26 cellular contexts compared by ENCODE assay signal in genomic region chr3:154548341-154548740, GRCh38.
"Had no signal": no experiment of that assay in that cellular context is flagged by ENCODE, and none has a peak within 500 bp of the region (broad histone marks: within the 10 kb centered on the region; RNA-seq: fewer than 3 reads in every experiment).

No MANE protein-coding gene starts in this region.

- H3K79me2 ChIP-seq: hepatocyte had no signal

- H3K36me3 ChIP-seq: colonic mucosa, left lung, stomach, suprapubic skin, tibial nerve had no signal

- H3K27me3 ChIP-seq: colonic mucosa, dorsolateral prefrontal cortex, hepatocyte, left lung, stomach, suprapubic skin, tibial nerve had no signal

- ATAC-seq: activated T-cell treated with anti-CD3 and anti-CD28 coated beads, Interleukin-2, amount 50 U/mL, for 72 hours; effector memory CD8-positive, alpha-beta T cell; esophagus mucosa; left lung; naive thymus-derived CD4-positive, alpha-beta T cell; sciatic nerve; stimulated activated memory B cell treated with anti-CD40 and anti-IgM and Interleukin-4, amounts not matched to agents 10 μg/mL and 1 μg/mL and 100 μg/mL, for 72 hours had no signal

- H3K4me2 ChIP-seq: hepatocyte had no signal

- H2AFZ ChIP-seq: hepatocyte had no signal

- H3K4me1 ChIP-seq: colonic mucosa, left lung, stomach, suprapubic skin, tibial nerve had no signal

- H3K9me3 ChIP-seq: colonic mucosa, left lung, stomach, suprapubic skin, tibial nerve had no signal

- H3K4me3 ChIP-seq: colonic mucosa, dorsolateral prefrontal cortex, hepatocyte, left lung, lung, stomach, suprapubic skin, tibial nerve had no signal

- DNase-seq: activated CD4-positive, alpha-beta memory T cell treated with anti-CD3 and anti-CD28 coated beads for 36 hours; activated CD4-positive, alpha-beta T cell treated with anti-CD3 and anti-CD28 coated beads for 48 hours; activated effector memory CD4-positive, alpha-beta T cell treated with Interleukin-2 at 50 U/mL for 16 hours; activated naive CD4-positive, alpha-beta T cell treated with anti-CD3 and anti-CD28 coated beads for 36 hours; activated naive CD8-positive, alpha-beta T cell treated with anti-CD3 and anti-CD28 coated beads, Interleukin-2, amount 10 ng/mL, durations not matched to agents 7 days and 5 days; activated T-cell treated with anti-CD3 and anti-CD28 coated beads, Interleukin-2, amount 50 U/mL, for 72 hours; amniotic stem cell; colonic mucosa; dorsolateral prefrontal cortex; effector memory CD8-positive, alpha-beta T cell; foreskin melanocyte; immature natural killer cell; kidney glomerular epithelial cell; left lung; naive thymus-derived CD4-positive, alpha-beta T cell; occipital lobe; small intestine; stimulated activated CD4-positive, alpha-beta T cell treated with anti-CD3 and anti-CD28 coated beads, Interleukin-15, amount 100 ng/mL, for 24 hours; stomach had no signal
